Comparison of ENCODE assay signal across 9 cellular contexts in genomic region chr15:69997701-69998273, GRCh38.
A peak's percentile ranks its signal among the peaks of the same experiment; 100 is the strongest.
DNase-seq lines count a peak whose midpoint lies in the region; ATAC-seq, FAIRE-seq and TF ChIP-seq lines count a peak whose summit lies in the region.
"Had no signal": no experiment of that assay in that cellular context is flagged by ENCODE, and none has a peak within 500 bp of the region (broad histone marks: within the 10 kb centered on the region; RNA-seq: fewer than 3 reads in every experiment).

No MANE protein-coding gene starts in this region.

- POLR2A ChIA-PET in OCI-LY7 (lab: Charles Lee): no interaction called here
- POLR2A ChIA-PET in naive thymus-derived CD4-positive, alpha-beta T cell (lab: Charles Lee): no interaction called here

- H2AFZ ChIP-seq in OCI-LY7 (ENCODE audit: low read length) (peak overlapping the region; percentile 18; the same call in 1 of the 2 replicates), neural progenitor cell (replicated peaks) (no peak overlapping the region)

- H3K4me1 ChIP-seq in OCI-LY7 (ENCODE audit: insufficient read depth, low read length, poor library complexity, severe bottlenecking) (peaks cover 68% of the 10 kb centered on the region), neural progenitor cell (peaks cover 11% of the 10 kb centered on the region)
- H3K4me1 ChIP-seq in naive thymus-derived CD4-positive, alpha-beta T cell (ENCODE audit: control insufficient read depth in 2 of 2, insufficient read depth in 2 of 2, low read length in 2 of 2): no peaks in the 10 kb centered on the region
- H3K4me1 ChIP-seq: tibial artery had no signal

- no peak overlapping the region for H3K9ac ChIP-seq in neural progenitor cell

- no peak overlapping the region for H3K27ac Mint-ChIP-seq in neural progenitor cell
- H3K27ac Mint-ChIP-seq in naive thymus-derived CD4-positive, alpha-beta T cell: no peak overlapping the region

- DNase-seq in NCI-H146 (lab: John Stamatoyannopoulos, UW): peak; percentile 27
- DNase-seq in NCI-H146 treated with DMSO at 0.1 percent for 48 hours (lab: John Stamatoyannopoulos, UW; ENCODE audit: unreplicated experiment): no peak
- peak; percentile 50 for DNase-seq in OCI-LY7 (ENCODE audit: low spot score)
- DNase-seq in frontal cortex (ENCODE audit: low spot score in 2 of 2): peak; percentile 22 to 35
- DNase-seq in stromal cell of bone marrow (ENCODE audit: low read depth): peak; percentile 17
- no peak for DNase-seq in activated CD4-positive, alpha-beta T cell treated with anti-CD3 and anti-CD28 coated beads, Interleukin-2, amount 50 U/mL, for 4 hours
- no peak for DNase-seq in neural progenitor cell (ENCODE audit: low spot score)
- DNase-seq in naive thymus-derived CD4-positive, alpha-beta T cell: no peak

- H3K36me3 ChIP-seq in OCI-LY7 (ENCODE audit: insufficient read depth, low read length): no peaks in the 10 kb centered on the region; the same call in 1 of the 2 replicates
- no peaks in the 10 kb centered on the region for H3K36me3 ChIP-seq in neural progenitor cell
- H3K36me3 ChIP-seq in naive thymus-derived CD4-positive, alpha-beta T cell (ENCODE audit: control insufficient read depth in 2 of 3, insufficient read depth in 3 of 3, low read length in 3 of 3): no peaks in the 10 kb centered on the region
- H3K36me3 ChIP-seq: tibial artery had no signal

- H3K9me3 Mint-ChIP-seq in neural progenitor cell: peaks cover 6% of the 10 kb centered on the region
- peaks cover 0 to 14% (median 5%) of the 10 kb centered on the region in 11 donors for H3K9me3 Mint-ChIP-seq in naive thymus-derived CD4-positive, alpha-beta T cell

- H3K4me2 ChIP-seq in OCI-LY7 (ENCODE audit: low read length): no peak overlapping the region
- no peak overlapping the region for H3K4me2 ChIP-seq in neural progenitor cell

- intact Hi-C loops in OCI-LY7 (cut with micrococcal nuclease; ENCODE audit: unreplicated experiment): no loop called here
- intact Hi-C loops in naive thymus-derived CD4-positive, alpha-beta T cell (cut with micrococcal nuclease): no loop called here

- FAIRE-seq in frontal cortex (lab: Jason Lieb, UNC): no peak

- no TSS peak for BruUV-seq in OCI-LY7 (replicated peaks; lab: Mats Ljungman, UMichigan)

- H3K27ac ChIP-seq in OCI-LY7 (ENCODE audit: low read depth, low read length, poor library complexity, severe bottlenecking) (no peak overlapping the region), neural progenitor cell (no peak overlapping the region)
- no peak overlapping the region for H3K27ac ChIP-seq in naive thymus-derived CD4-positive, alpha-beta T cell (ENCODE audit: low read depth, low read length)
- H3K27ac ChIP-seq: tibial artery had no signal

- peaks cover 26% of the 10 kb centered on the region for H3K4me1 Mint-ChIP-seq in neural progenitor cell
- peaks cover 0 to 9% (median 0%) of the 10 kb centered on the region in 7 donors for H3K4me1 Mint-ChIP-seq in naive thymus-derived CD4-positive, alpha-beta T cell

- H4K20me1 ChIP-seq in OCI-LY7 (ENCODE audit: insufficient read depth, low read length) (no peaks in the 10 kb centered on the region), neural progenitor cell (ENCODE audit: low read depth) (no peaks in the 10 kb centered on the region)

- H3K4me3 ChIP-seq in OCI-LY7 (ENCODE audit: low read depth, low read length, poor library complexity, severe bottlenecking): no peak overlapping the region
- no peak overlapping the region for H3K4me3 ChIP-seq in neural progenitor cell
- H3K4me3 ChIP-seq in naive thymus-derived CD4-positive, alpha-beta T cell (ENCODE audit: low read length): no peak overlapping the region
- H3K4me3 ChIP-seq: tibial artery had no signal

- no peak for ATAC-seq in naive thymus-derived CD4-positive, alpha-beta T cell

- no peaks in the 10 kb centered on the region for H3K36me3 Mint-ChIP-seq in neural progenitor cell
- peaks cover 0 to under 1% (median 0%) of the 10 kb centered on the region in 5 donors for H3K36me3 Mint-ChIP-seq in naive thymus-derived CD4-positive, alpha-beta T cell

- TF ChIP-seq CTCF in OCI-LY7 (conservative IDR thresholded peaks at IDR 0.05; ENCODE audit: low read length) (no peak), neural progenitor cell (IDR thresholded peaks at IDR 0.05) (no peak)

- H3F3A ChIP-seq in neural progenitor cell (ENCODE audit: low read depth): no peaks in the 10 kb centered on the region

- H3K9me3 ChIP-seq in OCI-LY7 (ENCODE audit: low read length): peaks cover 7% of the 10 kb centered on the region; the same call in 1 of the 2 replicates
- no peaks in the 10 kb centered on the region for H3K9me3 ChIP-seq in neural progenitor cell (ENCODE audit: low read depth)
- peaks cover 0 to 6% (median 0%) of the 10 kb centered on the region in 3 experiments for H3K9me3 ChIP-seq in naive thymus-derived CD4-positive, alpha-beta T cell (ENCODE audit: control insufficient read depth in 2 of 3, low read length in 3 of 3)

- no peaks in the 10 kb centered on the region for H3K27me3 ChIP-seq in neural progenitor cell
- no peaks in the 10 kb centered on the region for H3K27me3 ChIP-seq in naive thymus-derived CD4-positive, alpha-beta T cell (ENCODE audit: control insufficient read depth in 2 of 2, insufficient read depth in 2 of 2, low read length in 2 of 2)
- H3K27me3 ChIP-seq: tibial artery had no signal

- H3K27me3 Mint-ChIP-seq in neural progenitor cell (ENCODE audit: insufficient read depth, low read depth): peaks cover 20% of the 10 kb centered on the region
- peaks cover 0 to 27% (median 0%) of the 10 kb centered on the region in 5 donors for H3K27me3 Mint-ChIP-seq in naive thymus-derived CD4-positive, alpha-beta T cell

- H3K4me3 Mint-ChIP-seq in neural progenitor cell: no peak overlapping the region
- H3K4me3 Mint-ChIP-seq in naive thymus-derived CD4-positive, alpha-beta T cell: no peak overlapping the region

- H3K9me2 ChIP-seq in OCI-LY7 (ENCODE audit: insufficient read depth, low read length): no peaks in the 10 kb centered on the region

- H3K79me2 ChIP-seq in OCI-LY7 (ENCODE audit: insufficient read depth, low read depth, low read length): no peaks in the 10 kb centered on the region
- no peaks in the 10 kb centered on the region for H3K79me2 ChIP-seq in neural progenitor cell (ENCODE audit: low read depth)

- CTCF ChIA-PET in OCI-LY7 (lab: Charles Lee; ENCODE audit: unreplicated experiment): no interaction called here
- CTCF ChIA-PET in naive thymus-derived CD4-positive, alpha-beta T cell (lab: Charles Lee): no interaction called here

Comparison
In these comparisons a context has a peak if more than half of its experiments do, and no peak if none do; other contexts are left out.
1. DNase-seq: peak in NCI-H146 (single experiment), OCI-LY7 (single experiment), frontal cortex (2 of 2) and stromal cell of bone marrow (single experiment); none in NCI-H146 treated with DMSO at 0.1 percent for 48 hours (single experiment), activated CD4-positive, alpha-beta T cell treated with anti-CD3 and anti-CD28 coated beads, Interleukin-2, amount 50 U/mL, for 4 hours (0 of 2), neural progenitor cell (single experiment) and naive thymus-derived CD4-positive, alpha-beta T cell (0 of 9).